1 cellular context compared by ENCODE assay signal in genomic region chr16:28501258-28502232, GRCh38.
TF ChIP-seq lines count a peak whose summit lies in the region.

No MANE protein-coding gene starts in this region.

TF ChIP-seq in IMR-90, 13 proteins besides CTCF, POLR2A, EP300 and RAD21:
- no peak for TF ChIP-seq FOS (IDR thresholded peaks at IDR 0.05; ENCODE audit: low read depth, low read length)
- TF ChIP-seq RFX5 (IDR thresholded peaks at IDR 0.05; ENCODE audit: low read depth, low read length) = no peak
- TF ChIP-seq ELK1 (IDR thresholded peaks at IDR 0.05; ENCODE audit: borderline replicate concordance, low read depth, low read length) = no peak
- no peak for TF ChIP-seq SMC3 (IDR thresholded peaks at IDR 0.05; ENCODE audit: low read depth, low read length)
- no peak for TF ChIP-seq NFE2L2 (IDR thresholded peaks at IDR 0.05; ENCODE audit: low read depth, low read length)
- TF ChIP-seq MXI1 (IDR thresholded peaks at IDR 0.05; ENCODE audit: borderline replicate concordance, low read depth, low read length) = no peak
- no peak for TF ChIP-seq CEBPB (IDR thresholded peaks at IDR 0.05; ENCODE audit: low read depth, low read length)
- no peak for TF ChIP-seq MAZ (IDR thresholded peaks at IDR 0.05; ENCODE audit: borderline replicate concordance, low read depth, low read length)
- no peak for TF ChIP-seq MAFK (IDR thresholded peaks at IDR 0.05; ENCODE audit: low read depth, low read length)
- no peak for TF ChIP-seq CHD1 (IDR thresholded peaks at IDR 0.05; ENCODE audit: low read depth, low read length)
- TF ChIP-seq RCOR1 (IDR thresholded peaks at IDR 0.05; ENCODE audit: insufficient replicate concordance, low read length) = no peak
- no peak for TF ChIP-seq BHLHE40 (IDR thresholded peaks at IDR 0.05; ENCODE audit: low read depth, low read length)
- no peak for TF ChIP-seq USF2 (IDR thresholded peaks at IDR 0.05; ENCODE audit: low read depth, low read length)
